ENCODE assay signal across 18 cellular contexts in genomic region chr11:12123177-12123576, GRCh38. TPM values are rescaled to one million over a fixed set of nuclear protein-coding genes. Genes with fewer than 3 reads are reported as not detected.
A peak's percentile ranks its signal among the peaks of the same experiment; 100 is the strongest.
DNase-seq lines count a peak whose midpoint lies in the region; ATAC-seq and TF ChIP-seq lines count a peak whose summit lies in the region.
"Had no signal": no experiment of that assay in that cellular context is flagged by ENCODE, and none has a peak within 500 bp of the region (broad histone marks: within the 10 kb centered on the region; RNA-seq: fewer than 3 reads in every experiment).

No MANE protein-coding gene starts in this region.

- no peak for TF ChIP-seq POLR2A in sigmoid colon (IDR thresholded peaks at IDR 0.05)

- CTCF ChIA-PET in Caco-2 (lab: Charles Lee) = interaction anchor here (1.1 kb wide), 1 partner anchor 28 kb away, joined by 3 read pairs; no protein-coding TSS in a partner anchor

- ATAC-seq in RWPE2 (ENCODE audit: low read depth) (no peak), HG03457 (IDR thresholded peaks at IDR 0.05; ENCODE audit: unreplicated experiment) (no peak), HG02852 (IDR thresholded peaks at IDR 0.05; ENCODE audit: unreplicated experiment) (no peak)
- ATAC-seq: heart left ventricle, left lobe of liver had no signal

- TF ChIP-seq CTCF in Caco-2 (IDR thresholded peaks at IDR 0.05; ENCODE audit: insufficient read depth in 1 of 2, low read depth in 1 of 2, low read length in 1 of 2, severe bottlenecking in 1 of 2, unreplicated experiment in 1 of 2) = no peak
- no peak for TF ChIP-seq CTCF in RWPE2 (IDR thresholded peaks at IDR 0.05; ENCODE audit: poor library complexity, severe bottlenecking)
- TF ChIP-seq CTCF in sigmoid colon (IDR thresholded peaks at IDR 0.05) = no peak

- H3K4me3 ChIP-seq in Caco-2 (ENCODE audit: low read depth, low read length) (no peak overlapping the region), RWPE2 (ENCODE audit: severe bottlenecking) (no peak overlapping the region), sigmoid colon (no peak overlapping the region)
- H3K4me3 ChIP-seq: heart left ventricle, upper lobe of left lung had no signal

- no TSS peak for BruUV-seq in Caco-2 (replicated peaks; lab: Mats Ljungman, UMichigan)

- H3K4me1 ChIP-seq in Caco-2 = peaks cover 82% of the 10 kb centered on the region
- H3K4me1 ChIP-seq in RWPE2 (ENCODE audit: insufficient read depth, poor library complexity, severe bottlenecking) = peaks cover 82% of the 10 kb centered on the region
- H3K4me1 ChIP-seq in sigmoid colon = peaks cover 0 to 97% (median 80%) of the 10 kb centered on the region in 4 donors
- H3K4me1 ChIP-seq: BE2C had no signal

- POLR2A ChIA-PET in Caco-2 (lab: Charles Lee) = no interaction called here

- no peaks in the 10 kb centered on the region for H3K9me3 ChIP-seq in Caco-2
- no peaks in the 10 kb centered on the region for H3K9me3 ChIP-seq in RWPE2 (ENCODE audit: severe bottlenecking)
- no peaks in the 10 kb centered on the region for H3K9me3 ChIP-seq in sigmoid colon
- H3K9me3 ChIP-seq: BE2C, heart left ventricle, upper lobe of left lung had no signal

- 96 to 100% methylated on average over 1 of the region's 1 CpG for whole genome bisulfite sequencing in sigmoid colon, 2 donors

- peaks cover 78% of the 10 kb centered on the region for H3K4me1 Mint-ChIP-seq in Caco-2 (ENCODE audit: low read depth, unreplicated experiment)

- peak in 1 of 4 donors; percentile 8 for TF ChIP-seq EP300 in sigmoid colon (IDR thresholded peaks at IDR 0.05)

- H3K27ac Mint-ChIP-seq in Caco-2 (ENCODE audit: unreplicated experiment) = peak overlapping the region; percentile 12
- H3K27ac Mint-ChIP-seq: activated naive CD8-positive, alpha-beta T cell treated with anti-CD3 and anti-CD28 coated beads, Interleukin-2, amount 10 ng/mL, durations not matched to agents 7 days and 5 days had no signal

- H3K27me3 ChIP-seq in Caco-2 (replicated peaks; ENCODE audit: control insufficient read depth, insufficient read depth, low read length) (no peaks in the 10 kb centered on the region), RWPE2 (ENCODE audit: insufficient read depth, poor library complexity, severe bottlenecking) (no peaks in the 10 kb centered on the region), sigmoid colon (no peaks in the 10 kb centered on the region)
- H3K27me3 ChIP-seq: BE2C, heart left ventricle, upper lobe of left lung had no signal

- no peaks in the 10 kb centered on the region for H3K27me3 Mint-ChIP-seq in Caco-2 (ENCODE audit: insufficient read depth, unreplicated experiment)
- H3K27me3 Mint-ChIP-seq: activated naive CD8-positive, alpha-beta T cell treated with anti-CD3 and anti-CD28 coated beads, Interleukin-2, amount 10 ng/mL, durations not matched to agents 7 days and 5 days; dendritic cell treated with granulocyte-macrophage colony-stimulating factor and Interleukin-4, amounts not matched to agents 40 ng/mL and 50 ng/mL, for 4 days had no signal

- H3K36me3 ChIP-seq in Caco-2 (ENCODE audit: control insufficient read depth, insufficient read depth, low read length) (peaks cover 3% of the 10 kb centered on the region; the same call in 1 of the 2 replicates), RWPE2 (ENCODE audit: low read depth) (peaks cover 84% of the 10 kb centered on the region), sigmoid colon (no peaks in the 10 kb centered on the region)
- H3K36me3 ChIP-seq: BE2C, heart left ventricle, upper lobe of left lung had no signal

- no peaks in the 10 kb centered on the region for H3K9me3 Mint-ChIP-seq in Caco-2 (ENCODE audit: unreplicated experiment)
- H3K9me3 Mint-ChIP-seq: activated naive CD8-positive, alpha-beta T cell treated with anti-CD3 and anti-CD28 coated beads, Interleukin-2, amount 10 ng/mL, durations not matched to agents 7 days and 5 days; dendritic cell treated with granulocyte-macrophage colony-stimulating factor and Interleukin-4, amounts not matched to agents 40 ng/mL and 50 ng/mL, for 4 days had no signal

- peaks cover 88% of the 10 kb centered on the region for H3K36me3 Mint-ChIP-seq in Caco-2 (ENCODE audit: insufficient read depth, unreplicated experiment)

- intact Hi-C loops in Caco-2 (cut with micrococcal nuclease; ENCODE audit: unreplicated experiment) (loop anchor here (5.0 kb wide), 1 partner anchor 54 kb away; no protein-coding TSS in a partner anchor), sigmoid colon (cut with DNase I) (no loop called here)

- H3K27ac ChIP-seq in RWPE2 (ENCODE audit: poor library complexity, severe bottlenecking) (peak overlapping the region; percentile 90), sigmoid colon (peak overlapping the region in 3 of 4 donors; percentile 92 to 98 (median 95))

- DNase-seq in Caco-2 (no peak), RWPE2 (ENCODE audit: low spot score) (no peak), fibroblast of gingiva (ENCODE audit: low read depth) (peak; percentile 12), sigmoid colon (no peak), DMS53 treated with DMSO at 0.1 percent for 48 hours (lab: John Stamatoyannopoulos, UW; ENCODE audit: unreplicated experiment) (no peak), anterior cingulate cortex (lab: John Stamatoyannopoulos, UW) (no peak)
- DNase-seq: activated CD8-positive, alpha-beta memory T cell treated with anti-CD3 and anti-CD28 coated beads, Interleukin-2, amount 50 U/mL, for 4 hours; activated naive CD8-positive, alpha-beta T cell treated with anti-CD3 and anti-CD28 coated beads, Interleukin-2, amount 10 ng/mL, durations not matched to agents 7 days and 5 days; BE2C; heart left ventricle; NCI-H2171 treated with DMSO at 0.1 percent for 48 hours; stimulated activated CD4-positive, alpha-beta T cell treated with anti-CD3 and anti-CD28 coated beads, Interleukin-2, amount 100 ng/mL, for 24 hours; stimulated activated CD8-positive, alpha-beta memory T cell treated with anti-CD3 and anti-CD28 coated beads, Interleukin-4, amount 100 ng/mL, for 48 hours; upper lobe of left lung had no signal

- no peak overlapping the region for H3K4me3 Mint-ChIP-seq in Caco-2 (ENCODE audit: unreplicated experiment)
- H3K4me3 Mint-ChIP-seq: activated naive CD8-positive, alpha-beta T cell treated with anti-CD3 and anti-CD28 coated beads, Interleukin-2, amount 10 ng/mL, durations not matched to agents 7 days and 5 days; dendritic cell treated with granulocyte-macrophage colony-stimulating factor and Interleukin-4, amounts not matched to agents 40 ng/mL and 50 ng/mL, for 4 days had no signal

RNA-seq across cellular contexts. Expression of gene MICAL2, which starts 12.8 kb away (rescaled TPM):
- total RNA-seq in Caco-2 (2022) (247 and 272 TPM in 2 replicates), sigmoid colon (100 to 1,000 TPM; 115 to 145 (median 130) TPM)
- 10 to 100 TPM; 36.6 to 92.2 (median 91.1) TPM for polyA plus RNA-seq in sigmoid colon
